In genomic region chr1:239954836-239955235, GRCh38 we compare ENCODE assay signal across 31 cellular contexts.
"Had no signal": no experiment of that assay in that cellular context is flagged by ENCODE, and none has a peak within 500 bp of the region (broad histone marks: within the 10 kb centered on the region; RNA-seq: fewer than 3 reads in every experiment).

No MANE protein-coding gene starts in this region.

- DNase-seq: activated B cell treated with CpG ODN at 0.5 μM for 24 hours; activated CD4-positive, alpha-beta T cell treated with anti-CD3 and anti-CD28 coated beads for 48 hours; activated CD4-positive, alpha-beta T cell treated with anti-CD3 and anti-CD28 coated beads, Interleukin-2, amount 50 U/mL, for 1 hour; activated CD4-positive, alpha-beta T cell treated with anti-CD3 and anti-CD28 coated beads, Interleukin-2, amount 50 U/mL, for 48 hours; activated CD8-positive, alpha-beta memory T cell treated with anti-CD3 and anti-CD28 coated beads for 24 hours; activated CD8-positive, alpha-beta T cell treated with anti-CD3 and anti-CD28 coated beads for 36 hours; activated effector memory CD4-positive, alpha-beta T cell treated with Interleukin-2 at 50 U/mL for 16 hours; activated gamma-delta T cell treated with Interleukin-2 at 50 U/mL for 16 hours; activated naive CD4-positive, alpha-beta T cell treated with anti-CD3 and anti-CD28 coated beads, Interleukin-2, amount 50 U/mL, for 16 hours; activated naive CD4-positive, alpha-beta T cell treated with Interleukin-2 at 50 U/mL for 16 hours; activated T-cell treated with anti-CD3 and anti-CD28 coated beads, Interleukin-2, amount 50 U/mL, for 4 hours; amniotic stem cell; anterior cingulate cortex; brain microvascular endothelial cell; dorsolateral prefrontal cortex; effector memory CD8-positive, alpha-beta T cell; erythroblast; foreskin melanocyte; heart right ventricle; T-helper 17 cell; T1000; WERI-Rb-1 had no signal

- ATAC-seq: activated CD4-positive, CD25-positive, alpha-beta regulatory T cell treated with anti-CD3 and anti-CD28 coated beads, Interleukin-2, amount 50 U/mL, for 24 hours; activated CD8-positive, alpha-beta T cell treated with anti-CD3 and anti-CD28 coated beads for 36 hours; activated T-cell treated with anti-CD3 and anti-CD28 coated beads, Interleukin-2, amount 50 U/mL, for 4 hours; activated T-helper 17 cell treated with anti-CD3 and anti-CD28 coated beads, Interleukin-2, amount 50 U/mL, for 72 hours; effector memory CD8-positive, alpha-beta T cell; gastroesophageal sphincter; heart right ventricle; T-helper 17 cell had no signal

- H3K4me3 ChIP-seq: coronary artery, dorsolateral prefrontal cortex, esophagus muscularis mucosa, gastroesophageal sphincter, heart right ventricle had no signal

- H3K27ac ChIP-seq: brain microvascular endothelial cell, coronary artery, dorsolateral prefrontal cortex, esophagus muscularis mucosa, gastroesophageal sphincter, heart right ventricle, WERI-Rb-1 had no signal

- H3K4me1 Mint-ChIP-seq: activated B cell treated with CpG ODN at 0.5 μM for 24 hours; activated T-helper 17 cell treated with anti-CD3 and anti-CD28 coated beads, Interleukin-2, amount 50 U/mL, for 72 hours; central memory CD8-positive, alpha-beta T cell had no signal

- H3K27me3 ChIP-seq: brain microvascular endothelial cell had no signal

- H3K9me3 ChIP-seq: esophagus muscularis mucosa, gastroesophageal sphincter, heart right ventricle had no signal

- H3K27ac Mint-ChIP-seq: activated B cell treated with CpG ODN at 0.5 μM for 24 hours; activated CD8-positive, alpha-beta T cell treated with anti-CD3 and anti-CD28 coated beads for 36 hours; activated naive CD8-positive, alpha-beta T cell; activated T-helper 17 cell treated with anti-CD3 and anti-CD28 coated beads, Interleukin-2, amount 50 U/mL, for 72 hours; dendritic cell treated with granulocyte-macrophage colony-stimulating factor and Interleukin-4, amounts not matched to agents 40 ng/mL and 50 ng/mL, for 4 days; effector memory CD8-positive, alpha-beta T cell; T-helper 17 cell; T-helper 2 cell treated with Interferon-gamma antibody and Interleukin-4, amounts not matched to agents 5 μg/mL and 100 μg/mL, for 36 hours had no signal

- H3K4me3 Mint-ChIP-seq: activated B cell treated with CpG ODN at 0.5 μM for 24 hours; activated CD8-positive, alpha-beta T cell treated with anti-CD3 and anti-CD28 coated beads for 36 hours; activated naive CD8-positive, alpha-beta T cell; activated T-cell treated with anti-CD3 and anti-CD28 coated beads, Interleukin-2, amount 50 U/mL, for 4 hours; activated T-helper 17 cell treated with anti-CD3 and anti-CD28 coated beads, Interleukin-2, amount 50 U/mL, for 72 hours; central memory CD8-positive, alpha-beta T cell; dendritic cell treated with granulocyte-macrophage colony-stimulating factor and Interleukin-4, amounts not matched to agents 40 ng/mL and 50 ng/mL, for 4 days; effector memory CD8-positive, alpha-beta T cell; T-helper 17 cell; T-helper 2 cell treated with Interferon-gamma antibody and Interleukin-4, amounts not matched to agents 5 μg/mL and 100 μg/mL, for 36 hours had no signal

- H3K27me3 Mint-ChIP-seq: activated B cell treated with CpG ODN at 0.5 μM for 24 hours; activated CD8-positive, alpha-beta T cell treated with anti-CD3 and anti-CD28 coated beads for 36 hours had no signal

- H3K36me3 ChIP-seq: brain microvascular endothelial cell, esophagus muscularis mucosa, gastroesophageal sphincter, heart right ventricle, WERI-Rb-1 had no signal

- H3K4me1 ChIP-seq: esophagus muscularis mucosa, gastroesophageal sphincter, heart right ventricle had no signal

- H3K9me3 Mint-ChIP-seq: activated B cell treated with CpG ODN at 0.5 μM for 24 hours; activated CD8-positive, alpha-beta T cell treated with anti-CD3 and anti-CD28 coated beads for 36 hours; activated T-cell treated with anti-CD3 and anti-CD28 coated beads, Interleukin-2, amount 50 U/mL, for 4 hours; activated T-helper 17 cell treated with anti-CD3 and anti-CD28 coated beads, Interleukin-2, amount 50 U/mL, for 72 hours; central memory CD8-positive, alpha-beta T cell; dendritic cell treated with granulocyte-macrophage colony-stimulating factor and Interleukin-4, amounts not matched to agents 40 ng/mL and 50 ng/mL, for 4 days; effector memory CD8-positive, alpha-beta T cell; T-helper 2 cell treated with Interferon-gamma antibody and Interleukin-4, amounts not matched to agents 5 μg/mL and 100 μg/mL, for 36 hours had no signal

- H3K36me3 Mint-ChIP-seq: activated naive CD8-positive, alpha-beta T cell had no signal
